Comparison of ENCODE assay signal across 24 cellular contexts in genomic region chr13:100667894-100668293, GRCh38.
"Had no signal": no experiment of that assay in that cellular context is flagged by ENCODE, and none has a peak within 500 bp of the region (broad histone marks: within the 10 kb centered on the region; RNA-seq: fewer than 3 reads in every experiment).

No MANE protein-coding gene starts in this region.

- H3K27me3 Mint-ChIP-seq: activated CD4-positive, alpha-beta memory T cell treated with anti-CD3 and anti-CD28 coated beads, Interleukin-2, amount 10 ng/mL, durations not matched to agents 7 days and 5 days; activated CD4-positive, alpha-beta T cell treated with anti-CD3 and anti-CD28 coated beads, Interleukin-2, amount 10 ng/mL, durations not matched to agents 24 days and 14 days; activated naive CD4-positive, alpha-beta T cell treated with anti-CD3 and anti-CD28 coated beads, Interleukin-2, amount 50 U/mL, for 24 hours; naive thymus-derived CD8-positive, alpha-beta T cell; stimulated activated naive CD8-positive, alpha-beta T cell treated with anti-CD3 and anti-CD28 coated beads, Interleukin-15, Interleukin-2, amounts not matched to agents 100 ng/mL and 50 ng/mL, for 24 hours; T-cell had no signal

- H3K9me3 ChIP-seq: adrenal gland, body of pancreas, colonic mucosa, heart right ventricle, left lung, prostate gland, right atrium auricular region, suprapubic skin, transverse colon, vagina had no signal

- H3K9me3 Mint-ChIP-seq: activated CD4-positive, alpha-beta memory T cell treated with anti-CD3 and anti-CD28 coated beads, Interleukin-2, amount 10 ng/mL, durations not matched to agents 7 days and 5 days; activated CD4-positive, alpha-beta T cell treated with anti-CD3 and anti-CD28 coated beads, Interleukin-2, amount 10 ng/mL, durations not matched to agents 24 days and 14 days; activated naive CD4-positive, alpha-beta T cell treated with anti-CD3 and anti-CD28 coated beads, Interleukin-2, amount 50 U/mL, for 24 hours; endodermal cell; naive thymus-derived CD8-positive, alpha-beta T cell; stimulated activated naive CD8-positive, alpha-beta T cell treated with anti-CD3 and anti-CD28 coated beads, Interleukin-15, Interleukin-2, amounts not matched to agents 100 ng/mL and 50 ng/mL, for 24 hours; T-cell; T-helper 2 cell treated with Interferon-gamma antibody and Interleukin-4, amounts not matched to agents 5 μg/mL and 100 μg/mL, for 36 hours had no signal

- DNase-seq: activated CD4-positive, alpha-beta memory T cell treated with anti-CD3 and anti-CD28 coated beads, Interleukin-2, amount 10 ng/mL, durations not matched to agents 7 days and 5 days; activated CD4-positive, alpha-beta T cell treated with anti-CD3 and anti-CD28 coated beads, Interleukin-2, amount 10 ng/mL, durations not matched to agents 24 days and 14 days; activated gamma-delta T cell treated with Interleukin-2 at 50 U/mL for 16 hours; adrenal gland; body of pancreas; colonic mucosa; endodermal cell; heart right ventricle; left lung; naive thymus-derived CD8-positive, alpha-beta T cell; stimulated activated CD4-positive, alpha-beta T cell treated with anti-CD3 and anti-CD28 coated beads, Interleukin-4, amount 100 ng/mL, for 24 hours; T-cell; transverse colon had no signal

- H3K4me3 ChIP-seq: adrenal gland, body of pancreas, colonic mucosa, heart right ventricle, left lung, lung, prostate gland, right atrium auricular region, suprapubic skin, transverse colon, vagina had no signal

- H3K27me3 ChIP-seq: adrenal gland, body of pancreas, colonic mucosa, heart right ventricle, left lung, right atrium auricular region, suprapubic skin, transverse colon, vagina had no signal

- H3K36me3 ChIP-seq: colonic mucosa, prostate gland had no signal

- ATAC-seq: activated CD4-positive, CD25-positive, alpha-beta regulatory T cell treated with anti-CD3 and anti-CD28 coated beads, Interleukin-2, amount 50 U/mL, for 24 hours; body of pancreas; heart right ventricle; left lung; naive thymus-derived CD8-positive, alpha-beta T cell; T-cell had no signal

- H3K27ac ChIP-seq: adrenal gland, body of pancreas, colonic mucosa, epithelial cell of prostate, heart right ventricle, left lung, prostate gland, right atrium auricular region, suprapubic skin, transverse colon, vagina, VCaP had no signal

- H3K4me1 ChIP-seq: colonic mucosa, prostate gland, right atrium auricular region had no signal

- H3K27ac Mint-ChIP-seq: activated CD4-positive, alpha-beta memory T cell treated with anti-CD3 and anti-CD28 coated beads, Interleukin-2, amount 10 ng/mL, durations not matched to agents 7 days and 5 days; activated CD4-positive, alpha-beta T cell treated with anti-CD3 and anti-CD28 coated beads, Interleukin-2, amount 10 ng/mL, durations not matched to agents 24 days and 14 days; activated naive CD4-positive, alpha-beta T cell treated with anti-CD3 and anti-CD28 coated beads, Interleukin-2, amount 50 U/mL, for 24 hours; stimulated activated naive CD8-positive, alpha-beta T cell treated with anti-CD3 and anti-CD28 coated beads, Interleukin-15, Interleukin-2, amounts not matched to agents 100 ng/mL and 50 ng/mL, for 24 hours; T-cell; T-helper 2 cell treated with Interferon-gamma antibody and Interleukin-4, amounts not matched to agents 5 μg/mL and 100 μg/mL, for 36 hours had no signal

- H3K4me3 Mint-ChIP-seq: activated CD4-positive, alpha-beta memory T cell treated with anti-CD3 and anti-CD28 coated beads, Interleukin-2, amount 10 ng/mL, durations not matched to agents 7 days and 5 days; activated CD4-positive, alpha-beta T cell treated with anti-CD3 and anti-CD28 coated beads, Interleukin-2, amount 10 ng/mL, durations not matched to agents 24 days and 14 days; activated naive CD4-positive, alpha-beta T cell treated with anti-CD3 and anti-CD28 coated beads, Interleukin-2, amount 50 U/mL, for 24 hours; endodermal cell; naive thymus-derived CD8-positive, alpha-beta T cell; stimulated activated naive CD8-positive, alpha-beta T cell treated with anti-CD3 and anti-CD28 coated beads, Interleukin-15, Interleukin-2, amounts not matched to agents 100 ng/mL and 50 ng/mL, for 24 hours; T-cell; T-helper 2 cell treated with Interferon-gamma antibody and Interleukin-4, amounts not matched to agents 5 μg/mL and 100 μg/mL, for 36 hours had no signal
